8 cellular contexts compared by ENCODE assay signal in genomic region chr7:101126651-101127459, GRCh38. TPM values are rescaled to one million over a fixed set of nuclear protein-coding genes. Genes with fewer than 3 reads are reported as not detected.
DNase-seq lines count a peak whose midpoint lies in the region; ATAC-seq and TF ChIP-seq lines count a peak whose summit lies in the region.

TSS of gene SERPINE1 (plus strand) at chr7:101127104. CDS start at chr7:101128394, 1,290 bp downstream.

- ATAC-seq in GM19023 (IDR thresholded peaks at IDR 0.05; ENCODE audit: unreplicated experiment) (peak; percentile 51), left colon (peak; percentile 68), GM18858 (IDR thresholded peaks at IDR 0.05; ENCODE audit: unreplicated experiment) (no peak)

- TF ChIP-seq CTCF in choroid plexus epithelial cell (conservative IDR thresholded peaks at IDR 0.05; ENCODE audit: low read depth, low read length): peak; percentile 32

- no peaks in the 10 kb centered on the region for H4K20me1 ChIP-seq in BLaER1

- peaks cover 69% of the 10 kb centered on the region for H3K4me1 ChIP-seq in BLaER1
- peaks cover 23% of the 10 kb centered on the region for H3K4me1 ChIP-seq in HUES48 (ENCODE audit: control insufficient read depth, insufficient read depth, low read length)

- H3K27me3 ChIP-seq in BLaER1 (no peaks in the 10 kb centered on the region), HUES48 (ENCODE audit: control insufficient read depth, insufficient read depth, low read length) (no peaks in the 10 kb centered on the region)

- intact Hi-C loops in left colon (cut with DNase I, micrococcal nuclease): no loop called here

- H3K27ac ChIP-seq in BLaER1: peak within 1 kb of the TSS; percentile 77
- H3K27ac ChIP-seq in HUES48 (ENCODE audit: low read depth, low read length): peak within 1 kb of the TSS; percentile 11

- H3K4me2 ChIP-seq in BLaER1: peak within 1 kb of the TSS; percentile 99

- H3K36me3 ChIP-seq in BLaER1: no peaks in the 10 kb centered on the region
- H3K36me3 ChIP-seq in HUES48 (ENCODE audit: control insufficient read depth, insufficient read depth, low read length): no peaks in the 10 kb centered on the region

- H3K9ac ChIP-seq in BLaER1 (peak within 1 kb of the TSS; percentile 48), HUES48 (ENCODE audit: low read depth, low read length) (no peak within 1 kb of the TSS)

- peak; percentile 52 for DNase-seq in UCSD-AML1 (lab: John Stamatoyannopoulos, UW; ENCODE audit: unreplicated experiment)
- peak; percentile 100 for DNase-seq in choroid plexus epithelial cell (ENCODE audit: low read depth)
- DNase-seq in left colon: peak; percentile 55 to 87
- DNase-seq in stimulated activated CD4-positive, alpha-beta T cell treated with anti-CD3 and anti-CD28 coated beads, TNF-alpha, amount 100 ng/mL, for 1 hour (ENCODE audit: low read depth in 3 of 3, low spot score in 1 of 3): peak in 2 of 3 donors; percentile 19 to 23

- no peaks in the 10 kb centered on the region for H3K9me3 ChIP-seq in BLaER1
- H3K9me3 ChIP-seq in HUES48 (ENCODE audit: control insufficient read depth, insufficient read depth, low read length): no peaks in the 10 kb centered on the region

- peak within 1 kb of the TSS; percentile 25 for H3K4me3 ChIP-seq in BLaER1
- H3K4me3 ChIP-seq in HUES48 (ENCODE audit: low read depth, low read length): 0 out of 2 replicates have a peak within 1 kb of the TSS, but pooled peaks have one; percentile 12
- peak within 1 kb of the TSS; percentile 72 for H3K4me3 ChIP-seq in choroid plexus epithelial cell (ENCODE audit: low read depth, low read length)

RNA-seq across cellular contexts. Expression of gene SERPINE1, which starts in this region (rescaled TPM):
- total RNA-seq in left colon: 1 to 10 TPM; 1.8 to 3.1 TPM

Comparison
In these comparisons a context has a peak if more than half of its experiments do, and no peak if none do; other contexts are left out.
1. H3K4me3 ChIP-seq: peak in every context shown above with its lines; median percentile 72 in choroid plexus epithelial cell; 25 in BLaER1; 12 in HUES48.
2. DNase-seq: peak in every context shown above with its lines; median percentile 100 in choroid plexus epithelial cell; 71 in left colon; 52 in UCSD-AML1; 21 in stimulated activated CD4-positive, alpha-beta T cell treated with anti-CD3 and anti-CD28 coated beads, TNF-alpha, amount 100 ng/mL, for 1 hour.